1 cellular context compared by ENCODE assay signal in the genomic region with DNA sequence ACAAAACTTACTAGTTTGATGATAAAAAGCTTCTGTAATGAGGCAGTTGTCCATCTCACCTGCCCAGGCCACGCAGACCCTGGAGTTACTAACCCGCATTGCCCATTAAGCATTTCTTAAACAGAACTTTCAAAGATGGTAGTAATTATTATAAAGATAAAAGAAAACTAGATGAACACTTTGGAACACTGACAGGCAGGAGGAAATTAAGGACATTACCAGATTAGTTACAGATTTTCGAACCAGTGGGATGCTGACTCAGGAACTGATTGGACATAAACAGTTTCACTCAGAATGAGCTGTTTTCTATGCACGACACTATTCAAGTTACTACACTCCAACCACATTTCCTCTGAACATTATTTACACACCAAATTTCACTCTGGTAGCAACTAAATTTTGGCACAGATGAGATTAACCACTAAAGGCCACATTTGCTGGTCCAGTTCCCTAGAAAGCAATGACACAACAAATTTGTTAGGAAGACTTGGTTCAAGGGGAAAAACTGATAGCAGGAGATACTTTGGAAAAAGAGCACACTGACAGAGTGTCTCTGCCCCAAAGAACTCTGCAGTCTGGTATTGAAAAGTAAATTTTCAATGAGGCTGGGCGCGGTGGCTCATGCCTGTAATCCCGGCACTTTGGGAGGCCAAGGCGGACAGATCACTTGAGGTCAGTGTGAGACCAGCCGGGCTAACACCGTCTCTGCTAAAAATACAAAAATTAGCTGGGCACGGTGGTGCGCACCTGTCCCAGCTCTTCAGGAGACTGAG.
TF ChIP-seq lines count a peak whose summit lies in the region.

No MANE protein-coding gene starts in this region.

TF ChIP-seq in HepG2, 621 proteins besides CTCF, POLR2A, EP300 and RAD21 (continued from another document and continues in another):
- TF ChIP-seq CEBPB (IDR thresholded peaks at IDR 0.05; ENCODE audit: borderline replicate concordance, low read depth, low read length) (no peak), ZNF761 (CRISPR knock-in tag; conservative IDR thresholded peaks at IDR 0.05) (no peak), ZNF713 (CRISPR knock-in tag; IDR thresholded peaks at IDR 0.05) (no peak), ZNF614 (CRISPR knock-in tag; IDR thresholded peaks at IDR 0.05; ENCODE audit: borderline replicate concordance) (no peak), ZNF430 (CRISPR knock-in tag; IDR thresholded peaks at IDR 0.05) (0 out of 2 replicates have a peak, but pooled peaks have one; percentile 22), FOXJ3 (CRISPR knock-in tag; IDR thresholded peaks at IDR 0.05; ENCODE audit: borderline replicate concordance) (peak; percentile 43; the same call in 1 of the 2 replicates), ZSCAN25 (CRISPR knock-in tag; IDR thresholded peaks at IDR 0.05) (no peak), ZNF263 (CRISPR knock-in tag; IDR thresholded peaks at IDR 0.05) (no peak), RCOR2 (CRISPR knock-in tag; IDR thresholded peaks at IDR 0.05) (no peak), CBX1 (IDR thresholded peaks at IDR 0.05; ENCODE audit: low read depth) (no peak), KMT2A (CRISPR knock-in tag; IDR thresholded peaks at IDR 0.05) (no peak), SNAPC2 (CRISPR knock-in tag; IDR thresholded peaks at IDR 0.05) (peak; percentile 77; the same call in 1 of the 2 replicates), ZNF510 (CRISPR knock-in tag; IDR thresholded peaks at IDR 0.05; ENCODE audit: low read depth) (no peak), ELF4 (CRISPR knock-in tag; IDR thresholded peaks at IDR 0.05; ENCODE audit: borderline replicate concordance) (no peak), BORCS8-MEF2B (CRISPR knock-in tag; IDR thresholded peaks at IDR 0.05) (peak; percentile 82; the same call in 1 of the 2 replicates), ZNF343 (CRISPR knock-in tag; IDR thresholded peaks at IDR 0.05) (no peak), EEA1 (CRISPR knock-in tag; IDR thresholded peaks at IDR 0.05; ENCODE audit: borderline replicate concordance) (no peak), ZNF598 (CRISPR knock-in tag; IDR thresholded peaks at IDR 0.05; ENCODE audit: borderline replicate concordance) (no peak), ZNF383 (CRISPR knock-in tag; IDR thresholded peaks at IDR 0.05; ENCODE audit: borderline replicate concordance) (no peak), HNF4A (CRISPR knock-in tag; IDR thresholded peaks at IDR 0.05) (no peak), POLR2AphosphoS2 (IDR thresholded peaks at IDR 0.05; ENCODE audit: low read depth, low read length) (peak; percentile 98), SP5 (CRISPR knock-in tag; IDR thresholded peaks at IDR 0.05; ENCODE audit: borderline replicate concordance, low read depth) (no peak), ZNF331 (CRISPR knock-in tag; IDR thresholded peaks at IDR 0.05) (no peak), ATF7-NPFF (CRISPR knock-in tag; IDR thresholded peaks at IDR 0.05; ENCODE audit: low read depth) (no peak), ZNF557 (CRISPR knock-in tag; IDR thresholded peaks at IDR 0.05) (no peak), TBX3 (IDR thresholded peaks at IDR 0.05; ENCODE audit: borderline replicate concordance) (no peak), TRIM24 (CRISPR knock-in tag; IDR thresholded peaks at IDR 0.05) (no peak), THAP11 (CRISPR knock-in tag; IDR thresholded peaks at IDR 0.05) (no peak), ONECUT2 (CRISPR knock-in tag; IDR thresholded peaks at IDR 0.05) (no peak), KLF11 (CRISPR knock-in tag; IDR thresholded peaks at IDR 0.05) (no peak), ZFP41 (CRISPR knock-in tag; IDR thresholded peaks at IDR 0.05; ENCODE audit: borderline replicate concordance) (no peak), ZNF17 (CRISPR knock-in tag; IDR thresholded peaks at IDR 0.05) (no peak), NCOA1 (CRISPR knock-in tag; IDR thresholded peaks at IDR 0.05) (0 out of 2 replicates have a peak, but pooled peaks have one; percentile 66), ZNF615 (CRISPR knock-in tag; IDR thresholded peaks at IDR 0.05; ENCODE audit: borderline replicate concordance) (0 out of 2 replicates have a peak, but pooled peaks have one; percentile 50), ZBTB3 (CRISPR knock-in tag; IDR thresholded peaks at IDR 0.05; ENCODE audit: borderline replicate concordance, low read depth) (no peak), ZNF775 (CRISPR knock-in tag; IDR thresholded peaks at IDR 0.05; ENCODE audit: borderline replicate concordance) (no peak), ZFP1 (CRISPR knock-in tag; IDR thresholded peaks at IDR 0.05) (0 out of 2 replicates have a peak, but pooled peaks have one; percentile 2), IKZF1 (IDR thresholded peaks at IDR 0.05) (no peak), ZNF121 (CRISPR knock-in tag; IDR thresholded peaks at IDR 0.05) (no peak), ZIK1 (CRISPR knock-in tag; IDR thresholded peaks at IDR 0.05; ENCODE audit: borderline replicate concordance, low read depth) (no peak), ZBTB7B (CRISPR knock-in tag; IDR thresholded peaks at IDR 0.05) (no peak), SUZ12 (IDR thresholded peaks at IDR 0.05; ENCODE audit: low read depth, low read length) (no peak), CBFB (CRISPR knock-in tag; IDR thresholded peaks at IDR 0.05) (no peak), FOXO1 (CRISPR knock-in tag; IDR thresholded peaks at IDR 0.05) (peak; percentile 54; the same call in 1 of the 2 replicates), ZNF24 (IDR thresholded peaks at IDR 0.05) (no peak), SMAD3 (CRISPR knock-in tag; IDR thresholded peaks at IDR 0.05) (peak; percentile 45; the same call in 1 of the 2 replicates), ZNF776 (CRISPR knock-in tag; IDR thresholded peaks at IDR 0.05) (no peak)
- TF ChIP-seq, protein P1, sequence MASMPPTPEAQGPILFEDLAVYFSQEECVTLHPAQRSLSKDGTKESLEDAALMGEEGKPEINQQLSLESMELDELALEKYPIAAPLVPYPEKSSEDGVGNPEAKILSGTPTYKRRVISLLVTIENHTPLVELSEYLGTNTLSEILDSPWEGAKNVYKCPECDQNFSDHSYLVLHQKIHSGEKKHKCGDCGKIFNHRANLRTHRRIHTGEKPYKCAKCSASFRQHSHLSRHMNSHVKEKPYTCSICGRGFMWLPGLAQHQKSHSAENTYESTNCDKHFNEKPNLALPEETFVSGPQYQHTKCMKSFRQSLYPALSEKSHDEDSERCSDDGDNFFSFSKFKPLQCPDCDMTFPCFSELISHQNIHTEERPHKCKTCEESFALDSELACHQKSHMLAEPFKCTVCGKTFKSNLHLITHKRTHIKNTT (CRISPR knock-in tag; IDR thresholded peaks at IDR 0.05), result no peak
- TF ChIP-seq, protein P2, sequence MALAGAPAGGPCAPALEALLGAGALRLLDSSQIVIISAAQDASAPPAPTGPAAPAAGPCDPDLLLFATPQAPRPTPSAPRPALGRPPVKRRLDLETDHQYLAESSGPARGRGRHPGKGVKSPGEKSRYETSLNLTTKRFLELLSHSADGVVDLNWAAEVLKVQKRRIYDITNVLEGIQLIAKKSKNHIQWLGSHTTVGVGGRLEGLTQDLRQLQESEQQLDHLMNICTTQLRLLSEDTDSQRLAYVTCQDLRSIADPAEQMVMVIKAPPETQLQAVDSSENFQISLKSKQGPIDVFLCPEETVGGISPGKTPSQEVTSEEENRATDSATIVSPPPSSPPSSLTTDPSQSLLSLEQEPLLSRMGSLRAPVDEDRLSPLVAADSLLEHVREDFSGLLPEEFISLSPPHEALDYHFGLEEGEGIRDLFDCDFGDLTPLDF (CRISPR knock-in tag; IDR thresholded peaks at IDR 0.05), result 0 out of 2 replicates have a peak, but pooled peaks have one; percentile 24
- TF ChIP-seq, protein P3, sequence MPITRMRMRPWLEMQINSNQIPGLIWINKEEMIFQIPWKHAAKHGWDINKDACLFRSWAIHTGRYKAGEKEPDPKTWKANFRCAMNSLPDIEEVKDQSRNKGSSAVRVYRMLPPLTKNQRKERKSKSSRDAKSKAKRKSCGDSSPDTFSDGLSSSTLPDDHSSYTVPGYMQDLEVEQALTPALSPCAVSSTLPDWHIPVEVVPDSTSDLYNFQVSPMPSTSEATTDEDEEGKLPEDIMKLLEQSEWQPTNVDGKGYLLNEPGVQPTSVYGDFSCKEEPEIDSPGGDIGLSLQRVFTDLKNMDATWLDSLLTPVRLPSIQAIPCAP (CRISPR knock-in tag; IDR thresholded peaks at IDR 0.05; ENCODE audit: low read depth), result no peak
- TF ChIP-seq, protein P4, sequence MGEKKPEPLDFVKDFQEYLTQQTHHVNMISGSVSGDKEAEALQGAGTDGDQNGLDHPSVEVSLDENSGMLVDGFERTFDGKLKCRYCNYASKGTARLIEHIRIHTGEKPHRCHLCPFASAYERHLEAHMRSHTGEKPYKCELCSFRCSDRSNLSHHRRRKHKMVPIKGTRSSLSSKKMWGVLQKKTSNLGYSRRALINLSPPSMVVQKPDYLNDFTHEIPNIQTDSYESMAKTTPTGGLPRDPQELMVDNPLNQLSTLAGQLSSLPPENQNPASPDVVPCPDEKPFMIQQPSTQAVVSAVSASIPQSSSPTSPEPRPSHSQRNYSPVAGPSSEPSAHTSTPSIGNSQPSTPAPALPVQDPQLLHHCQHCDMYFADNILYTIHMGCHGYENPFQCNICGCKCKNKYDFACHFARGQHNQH (CRISPR knock-in tag; IDR thresholded peaks at IDR 0.05), result peak; percentile 63; the same call in 1 of the 2 replicates
- TF ChIP-seq, protein P5, sequence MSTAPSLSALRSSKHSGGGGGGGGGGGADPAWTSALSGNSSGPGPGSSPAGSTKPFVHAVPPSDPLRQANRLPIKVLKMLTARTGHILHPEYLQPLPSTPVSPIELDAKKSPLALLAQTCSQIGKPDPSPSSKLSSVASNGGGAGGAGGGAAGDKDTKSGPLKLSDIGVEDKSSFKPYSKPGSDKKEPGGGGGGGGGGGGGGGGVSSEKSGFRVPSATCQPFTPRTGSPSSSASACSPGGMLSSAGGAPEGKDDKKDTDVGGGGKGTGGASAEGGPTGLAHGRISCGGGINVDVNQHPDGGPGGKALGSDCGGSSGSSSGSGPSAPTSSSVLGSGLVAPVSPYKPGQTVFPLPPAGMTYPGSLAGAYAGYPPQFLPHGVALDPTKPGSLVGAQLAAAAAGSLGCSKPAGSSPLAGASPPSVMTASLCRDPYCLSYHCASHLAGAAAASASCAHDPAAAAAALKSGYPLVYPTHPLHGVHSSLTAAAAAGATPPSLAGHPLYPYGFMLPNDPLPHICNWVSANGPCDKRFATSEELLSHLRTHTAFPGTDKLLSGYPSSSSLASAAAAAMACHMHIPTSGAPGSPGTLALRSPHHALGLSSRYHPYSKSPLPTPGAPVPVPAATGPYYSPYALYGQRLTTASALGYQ (CRISPR knock-in tag; IDR thresholded peaks at IDR 0.05), result 0 out of 2 replicates have a peak, but pooled peaks have one; percentile 25
- TF ChIP-seq, protein P6, sequence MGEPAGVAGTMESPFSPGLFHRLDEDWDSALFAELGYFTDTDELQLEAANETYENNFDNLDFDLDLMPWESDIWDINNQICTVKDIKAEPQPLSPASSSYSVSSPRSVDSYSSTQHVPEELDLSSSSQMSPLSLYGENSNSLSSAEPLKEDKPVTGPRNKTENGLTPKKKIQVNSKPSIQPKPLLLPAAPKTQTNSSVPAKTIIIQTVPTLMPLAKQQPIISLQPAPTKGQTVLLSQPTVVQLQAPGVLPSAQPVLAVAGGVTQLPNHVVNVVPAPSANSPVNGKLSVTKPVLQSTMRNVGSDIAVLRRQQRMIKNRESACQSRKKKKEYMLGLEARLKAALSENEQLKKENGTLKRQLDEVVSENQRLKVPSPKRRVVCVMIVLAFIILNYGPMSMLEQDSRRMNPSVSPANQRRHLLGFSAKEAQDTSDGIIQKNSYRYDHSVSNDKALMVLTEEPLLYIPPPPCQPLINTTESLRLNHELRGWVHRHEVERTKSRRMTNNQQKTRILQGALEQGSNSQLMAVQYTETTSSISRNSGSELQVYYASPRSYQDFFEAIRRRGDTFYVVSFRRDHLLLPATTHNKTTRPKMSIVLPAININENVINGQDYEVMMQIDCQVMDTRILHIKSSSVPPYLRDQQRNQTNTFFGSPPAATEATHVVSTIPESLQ (CRISPR knock-in tag; conservative IDR thresholded peaks at IDR 0.05), result no peak
- TF ChIP-seq, protein P7, sequence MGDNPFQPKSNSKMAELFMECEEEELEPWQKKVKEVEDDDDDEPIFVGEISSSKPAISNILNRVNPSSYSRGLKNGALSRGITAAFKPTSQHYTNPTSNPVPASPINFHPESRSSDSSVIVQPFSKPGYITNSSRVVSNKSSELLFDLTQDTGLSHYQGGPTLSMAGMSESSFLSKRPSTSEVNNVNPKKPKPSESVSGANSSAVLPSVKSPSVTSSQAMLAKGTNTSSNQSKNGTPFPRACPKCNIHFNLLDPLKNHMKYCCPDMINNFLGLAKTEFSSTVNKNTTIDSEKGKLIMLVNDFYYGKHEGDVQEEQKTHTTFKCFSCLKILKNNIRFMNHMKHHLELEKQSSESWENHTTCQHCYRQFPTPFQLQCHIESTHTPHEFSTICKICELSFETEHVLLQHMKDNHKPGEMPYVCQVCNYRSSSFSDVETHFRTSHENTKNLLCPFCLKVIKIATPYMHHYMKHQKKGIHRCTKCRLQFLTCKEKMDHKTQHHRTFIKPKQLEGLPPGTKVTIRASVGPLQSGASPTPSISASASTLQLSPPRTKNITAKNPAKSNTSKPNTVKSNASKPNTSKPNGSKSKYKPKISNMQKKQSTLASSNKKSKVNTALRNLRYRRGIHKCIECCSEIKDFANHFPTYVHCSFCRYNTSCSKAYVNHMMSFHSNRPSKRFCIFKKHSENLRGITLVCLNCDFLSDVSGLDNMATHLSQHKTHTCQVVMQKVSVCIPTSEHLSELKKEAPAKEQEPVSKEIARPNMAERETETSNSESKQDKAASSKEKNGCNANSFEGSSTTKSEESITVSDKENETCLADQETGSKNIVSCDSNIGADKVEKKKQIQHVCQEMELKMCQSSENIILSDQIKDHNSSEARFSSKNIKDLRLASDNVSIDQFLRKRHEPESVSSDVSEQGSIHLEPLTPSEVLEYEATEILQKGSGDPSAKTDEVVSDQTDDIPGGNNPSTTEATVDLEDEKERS (CRISPR knock-in tag; IDR thresholded peaks at IDR 0.05), result peak; percentile 61
- TF ChIP-seq, protein P8, sequence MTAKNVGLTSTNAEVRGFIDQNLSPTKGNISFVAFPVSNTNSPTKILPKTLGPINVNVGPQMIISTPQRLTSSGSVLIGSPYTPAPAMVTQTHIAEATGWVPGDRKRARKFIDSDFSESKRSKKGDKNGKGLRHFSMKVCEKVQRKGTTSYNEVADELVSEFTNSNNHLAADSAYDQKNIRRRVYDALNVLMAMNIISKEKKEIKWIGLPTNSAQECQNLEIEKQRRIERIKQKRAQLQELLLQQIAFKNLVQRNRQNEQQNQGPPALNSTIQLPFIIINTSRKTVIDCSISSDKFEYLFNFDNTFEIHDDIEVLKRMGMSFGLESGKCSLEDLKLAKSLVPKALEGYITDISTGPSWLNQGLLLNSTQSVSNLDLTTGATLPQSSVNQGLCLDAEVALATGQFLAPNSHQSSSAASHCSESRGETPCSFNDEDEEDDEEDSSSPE (CRISPR knock-in tag; IDR thresholded peaks at IDR 0.05), result no peak
- TF ChIP-seq, protein P9, sequence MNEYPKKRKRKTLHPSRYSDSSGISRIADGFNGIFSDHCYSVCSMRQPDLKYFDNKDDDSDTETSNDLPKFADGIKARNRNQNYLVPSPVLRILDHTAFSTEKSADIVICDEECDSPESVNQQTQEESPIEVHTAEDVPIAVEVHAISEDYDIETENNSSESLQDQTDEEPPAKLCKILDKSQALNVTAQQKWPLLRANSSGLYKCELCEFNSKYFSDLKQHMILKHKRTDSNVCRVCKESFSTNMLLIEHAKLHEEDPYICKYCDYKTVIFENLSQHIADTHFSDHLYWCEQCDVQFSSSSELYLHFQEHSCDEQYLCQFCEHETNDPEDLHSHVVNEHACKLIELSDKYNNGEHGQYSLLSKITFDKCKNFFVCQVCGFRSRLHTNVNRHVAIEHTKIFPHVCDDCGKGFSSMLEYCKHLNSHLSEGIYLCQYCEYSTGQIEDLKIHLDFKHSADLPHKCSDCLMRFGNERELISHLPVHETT (CRISPR knock-in tag; conservative IDR thresholded peaks at IDR 0.05), result no peak
